8 cellular contexts compared by ENCODE assay signal in the genomic region with DNA sequence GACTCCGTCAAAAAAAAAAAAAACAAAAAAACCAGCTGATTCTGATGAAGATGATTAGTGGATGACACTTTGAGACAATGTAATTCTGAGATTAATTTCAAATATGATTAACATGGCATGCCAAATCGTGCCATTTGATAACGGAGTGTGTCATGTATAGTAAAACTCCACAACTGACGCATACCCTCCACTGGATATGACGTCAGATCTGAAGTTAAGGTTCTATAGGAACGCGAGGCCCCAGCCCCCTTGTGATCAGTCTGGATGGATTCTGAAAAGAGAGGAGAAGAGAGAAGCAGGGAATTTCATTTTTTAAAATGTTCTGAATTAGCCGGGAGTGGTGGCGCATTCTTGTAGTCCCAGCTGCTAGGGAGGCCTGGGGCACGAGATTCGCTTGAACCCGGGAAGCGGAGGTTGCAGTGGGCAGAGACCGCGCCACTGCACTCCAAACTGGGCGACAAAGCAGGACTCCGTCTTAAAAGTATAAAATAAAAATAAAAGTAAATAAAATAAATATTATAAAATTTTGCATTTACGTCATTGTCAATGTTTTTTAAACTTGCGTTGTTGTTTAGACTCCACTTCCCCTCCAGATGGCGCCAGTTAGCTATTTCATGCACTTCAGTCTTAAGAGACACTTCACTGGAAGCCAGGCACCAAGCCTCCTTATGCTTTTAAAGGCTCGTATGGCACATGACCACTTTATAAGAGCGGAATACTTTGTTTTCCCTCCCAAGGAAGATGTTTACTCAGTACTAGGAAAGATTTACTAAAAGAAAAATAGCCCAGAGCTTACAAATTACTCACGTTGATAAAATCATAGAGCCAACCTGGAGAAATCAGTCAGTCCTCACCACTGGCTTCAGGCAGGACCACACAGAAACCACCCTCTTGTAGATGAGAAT.
A peak's percentile ranks its signal among the peaks of the same experiment; 100 is the strongest.
DNase-seq lines count a peak whose midpoint lies in the region; ATAC-seq and TF ChIP-seq lines count a peak whose summit lies in the region.

No MANE protein-coding gene starts in this region.

- H3K4me1 ChIP-seq in RWPE2 (ENCODE audit: insufficient read depth, poor library complexity, severe bottlenecking) = peaks cover 5% of the 10 kb centered on the region
- no peaks in the 10 kb centered on the region for H3K4me1 ChIP-seq in psoas muscle

- H3K4me3 ChIP-seq in BJ (ENCODE audit: low read depth, low read length) (no peak overlapping the region), MG63 (no peak overlapping the region), RWPE2 (ENCODE audit: severe bottlenecking) (no peak overlapping the region), psoas muscle (no peak overlapping the region)

- ATAC-seq in RWPE2 (ENCODE audit: low read depth) (peak; percentile 72; the same call in 2 of the 3 replicates), psoas muscle (peak; percentile 80 to 92 (median 81)), GM19467 (IDR thresholded peaks at IDR 0.05; ENCODE audit: unreplicated experiment) (no peak)

- H3K9me3 ChIP-seq in MG63 (no peaks in the 10 kb centered on the region), RWPE2 (ENCODE audit: severe bottlenecking) (no peaks in the 10 kb centered on the region), psoas muscle (no peaks in the 10 kb centered on the region)

- H3K27ac ChIP-seq in RWPE2 (ENCODE audit: poor library complexity, severe bottlenecking) = no peak overlapping the region
- no peak overlapping the region for H3K27ac ChIP-seq in psoas muscle

- H3K36me3 ChIP-seq in BJ (ENCODE audit: control insufficient read depth, insufficient read depth, low read length) = no peaks in the 10 kb centered on the region
- H3K36me3 ChIP-seq in MG63 = no peaks in the 10 kb centered on the region
- H3K36me3 ChIP-seq in RWPE2 (ENCODE audit: low read depth) = no peaks in the 10 kb centered on the region
- no peaks in the 10 kb centered on the region for H3K36me3 ChIP-seq in psoas muscle (ENCODE audit: insufficient read depth in 1 of 2, low read depth in 1 of 2)

- intact Hi-C loops in psoas muscle (cut with DNase I) = loop anchor here (5.0 to 10.0 kb wide), 3 partner anchors 206 to 408 kb away; a partner anchor contains a TSS

- POLR2A ChIA-PET in BJ (lab: Charles Lee) = no interaction called here

- 54 to 61% (median 58%) methylated on average over 23 of the region's 23 CpGs for WGBS in psoas muscle, 3 donors

- CTCF ChIA-PET in BJ (lab: Yijun Ruan, JAX) = interaction anchor here (0.6 to 3.7 kb wide), 19 partner anchors 8 to 561 kb away, joined by 3 to 33 read pairs (median 3); no protein-coding TSS in a partner anchor

- TF ChIP-seq CTCF in BJ (IDR thresholded peaks at IDR 0.05; ENCODE audit: insufficient read depth, low read depth, low read length) (peak; percentile 75), GM20000 (IDR thresholded peaks at IDR 0.05; ENCODE audit: extremely low read depth, missing control alignments) (peak; percentile 57), RWPE2 (IDR thresholded peaks at IDR 0.05; ENCODE audit: poor library complexity, severe bottlenecking) (peak; percentile 83), psoas muscle (IDR thresholded peaks at IDR 0.05) (peak; percentile 84)

- DNase-seq in BJ (ENCODE audit: low read depth) (peak; percentile 33), GM20000 (ENCODE audit: low spot score) (peak; percentile 54), MG63 (peak; percentile 59), RWPE2 (ENCODE audit: low spot score) (no peak), glomerular endothelial cell (ENCODE audit: extremely low read depth, low read depth, low spot score) (peak; percentile 77), psoas muscle (peak; percentile 45 to 50)
- peak in 3 of 4 experiments; percentile 15 to 39 (median 36) for DNase-seq in activated naive CD4-positive, alpha-beta T cell (lab: John Stamatoyannopoulos, UW)

- H3K27me3 ChIP-seq in BJ (ENCODE audit: control insufficient read depth, insufficient read depth, low read length) = no peaks in the 10 kb centered on the region; the same call in 1 of the 2 replicates
- H3K27me3 ChIP-seq in MG63 = no peaks in the 10 kb centered on the region
- no peaks in the 10 kb centered on the region for H3K27me3 ChIP-seq in RWPE2 (ENCODE audit: insufficient read depth, poor library complexity, severe bottlenecking)
- no peaks in the 10 kb centered on the region for H3K27me3 ChIP-seq in psoas muscle (ENCODE audit: insufficient read depth in 3 of 3, low read length in 2 of 3)
